Comparison of ENCODE assay signal across 7 cellular contexts in the genomic region with DNA sequence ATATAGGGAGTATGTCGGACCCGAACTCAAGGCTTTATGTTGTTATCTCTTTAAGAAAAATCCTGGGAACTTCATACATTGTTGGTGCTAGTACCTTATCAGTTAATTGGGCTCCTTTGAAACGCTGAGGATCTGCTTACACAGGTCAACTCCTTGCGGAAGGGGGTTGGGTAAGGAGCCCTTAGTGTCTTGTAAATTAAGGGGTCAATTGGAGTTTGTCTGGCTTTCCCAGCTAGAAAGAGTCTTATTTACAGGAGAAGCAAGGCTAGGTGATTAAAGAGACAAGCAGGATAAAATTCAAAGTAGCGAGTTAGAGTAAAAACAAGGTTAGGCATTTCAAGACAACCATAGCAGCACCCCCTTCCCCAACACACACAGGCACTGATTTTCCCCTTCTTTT. TPM values are rescaled to one million over a fixed set of nuclear protein-coding genes. Genes with fewer than 3 reads are reported as not detected.
DNase-seq lines count a peak whose midpoint lies in the region; ATAC-seq and TF ChIP-seq lines count a peak whose summit lies in the region.
"Not testable (repeated sequence)": the region's sequence is repeated elsewhere in the genome, so short reads cannot be mapped to it uniquely, and the experiment has no call there.

No MANE protein-coding gene starts in this region.

- peak; percentile 42 for DNase-seq in GM23338 (ENCODE audit: low spot score)
- DNase-seq in chondrocyte (ENCODE audit: low spot score); left ventricle myocardium inferior; neural crest cell (ENCODE audit: low read depth, low spot score); testis: not testable (repeated sequence)
- DNase-seq in left kidney (ENCODE audit: low read depth, low spot score), result peak; percentile 60

- not testable (repeated sequence) for H3K9me3 ChIP-seq in HUES64 (ENCODE audit: insufficient read depth, low read depth, low read length); left ventricle myocardium inferior (replicated peaks); testis

- H2AFZ ChIP-seq in GM23338, result not testable (repeated sequence)

- not testable (repeated sequence) for H3K36me3 ChIP-seq in GM23338 (ENCODE audit: insufficient read depth); testis (ENCODE audit: low read depth, missing control alignments)
- H3K36me3 ChIP-seq in HUES64 (ENCODE audit: insufficient read depth, low read length) (peaks cover 18% of the 10 kb centered on the region), left ventricle myocardium inferior (peaks cover 18% of the 10 kb centered on the region)

- H3K9me3 Mint-ChIP-seq in GM23338; chondrocyte (ENCODE audit: low read depth); neural crest cell: not testable (repeated sequence)

- H3K4me3 ChIP-seq in GM23338 (peak overlapping the region; percentile 40), HUES64 (ENCODE audit: low read length) (peak overlapping the region; percentile 28)
- not testable (repeated sequence) for H3K4me3 ChIP-seq in left ventricle myocardium inferior, testis

- peaks cover 10% of the 10 kb centered on the region for H3K27me3 Mint-ChIP-seq in GM23338 (ENCODE audit: insufficient read depth, low read depth, poor library complexity)
- H3K27me3 Mint-ChIP-seq in chondrocyte (ENCODE audit: low read depth); neural crest cell (ENCODE audit: low read depth): not testable (repeated sequence)

- H3K9me2 ChIP-seq in GM23338 (ENCODE audit: insufficient read depth), result not testable (repeated sequence)

- not testable (repeated sequence) for TF ChIP-seq POLR2A in testis (IDR thresholded peaks at IDR 0.05)

- H3K27ac Mint-ChIP-seq in GM23338, result not testable (repeated sequence)
- peak overlapping the region; percentile 84 for H3K27ac Mint-ChIP-seq in chondrocyte (ENCODE audit: unreplicated experiment)
- H3K27ac Mint-ChIP-seq in neural crest cell (ENCODE audit: unreplicated experiment), result peak overlapping the region; percentile 69

- H3K4me1 Mint-ChIP-seq in GM23338 (peaks cover 60% of the 10 kb centered on the region), chondrocyte (ENCODE audit: low read depth) (peaks cover 58% of the 10 kb centered on the region), neural crest cell (peaks cover 59% of the 10 kb centered on the region)

- not testable (repeated sequence) for TF ChIP-seq CTCF in GM23338 (conservative IDR thresholded peaks at IDR 0.05; ENCODE audit: low read depth in 2 of 2); chondrocyte (IDR thresholded peaks at IDR 0.05); left ventricle myocardium inferior (IDR thresholded peaks at IDR 0.05; ENCODE audit: borderline replicate concordance); neural crest cell (conservative IDR thresholded peaks at IDR 0.05); testis (IDR thresholded peaks at IDR 0.05)

- intact Hi-C loops in left ventricle myocardium inferior (cut with micrococcal nuclease); testis (cut with DNase I; ENCODE audit: low total_unique reads): not testable (repeated sequence)

- WGBS in HUES64, result 6% methylated on average over 5 of the region's 5 CpGs
- 31 to 43% methylated on average over 5 of the region's 5 CpGs for WGBS in testis, 2 donors

- peak; percentile 39 for ATAC-seq in GM23338

- H4K20me1 ChIP-seq in GM23338 (replicated peaks; ENCODE audit: insufficient read depth), result peaks cover 47% of the 10 kb centered on the region

- not testable (repeated sequence) for H3K9ac ChIP-seq in HUES64 (ENCODE audit: low read depth, low read length)

- peaks cover 31% of the 10 kb centered on the region for H3K79me2 ChIP-seq in GM23338 (replicated peaks; ENCODE audit: insufficient read depth)

- H3K4me1 ChIP-seq in GM23338 (ENCODE audit: insufficient read depth), result peaks cover 42% of the 10 kb centered on the region
- peaks cover 39% of the 10 kb centered on the region for H3K4me1 ChIP-seq in HUES64 (ENCODE audit: insufficient read depth, low read length)
- H3K4me1 ChIP-seq in left ventricle myocardium inferior, result peaks cover 85% of the 10 kb centered on the region
- H3K4me1 ChIP-seq in testis, result peaks cover 88% of the 10 kb centered on the region

- H3K27me3 ChIP-seq in GM23338 (ENCODE audit: insufficient read depth), result peaks cover 16% of the 10 kb centered on the region
- peaks cover 22% of the 10 kb centered on the region for H3K27me3 ChIP-seq in HUES64 (ENCODE audit: insufficient read depth, low read length)
- not testable (repeated sequence) for H3K27me3 ChIP-seq in left ventricle myocardium inferior (ENCODE audit: low read depth); testis

- H3K27ac ChIP-seq in GM23338 (ENCODE audit: low read depth); HUES64 (ENCODE audit: low read depth, low read length): not testable (repeated sequence)
- H3K27ac ChIP-seq in left ventricle myocardium inferior (replicated peaks) (peak overlapping the region; percentile 96), testis (peak overlapping the region; percentile 82 to 89)

- not testable (repeated sequence) for H3F3A ChIP-seq in GM23338 (replicated peaks; ENCODE audit: low read depth)

- peak overlapping the region; percentile 64 for H3K4me3 Mint-ChIP-seq in GM23338
- H3K4me3 Mint-ChIP-seq in chondrocyte (ENCODE audit: unreplicated experiment); neural crest cell: not testable (repeated sequence)

- not testable (repeated sequence) for H3K36me3 Mint-ChIP-seq in GM23338 (ENCODE audit: low read depth); chondrocyte (ENCODE audit: low read depth); neural crest cell (ENCODE audit: low read depth)

- peak overlapping the region; percentile 75 for H3K4me2 ChIP-seq in GM23338

RNA-seq across cellular contexts. Expression of gene PRXL2A, which starts 8.9 kb away (rescaled TPM):
- 31.8 and 40.1 TPM in 2 replicates for total RNA-seq in GM23338 (2014; rRNA removed; shearing (Covaris generic))
- polyA plus RNA-seq in GM23338 (2016; fragmentation: Nextera tagmentation; extraction: Ambion mirVana), result 46.8 and 51.7 TPM in 2 replicates
- polyA plus RNA-seq in HUES64 (2013, experiment 1 of 2), result 57.6 TPM
- 69.2 TPM for polyA plus RNA-seq in HUES64 (2013, experiment 2 of 2)
- total RNA-seq in chondrocyte, result 47.4 to 86.9 TPM (median 83.9 TPM) in 3 replicates
- 101 TPM for total RNA-seq in left ventricle myocardium inferior
- total RNA-seq in neural crest cell, result 156 and 161 TPM in 2 replicates
- 100 to 1,000 TPM; 102 to 104 TPM for total RNA-seq in testis
- 106 TPM for polyA plus RNA-seq in testis (ENCODE audit: insufficient read depth, low read depth, low replicate concordance)

RNA-seq across cellular contexts. Expression of gene TSPAN14, which starts 36.9 kb away (rescaled TPM):
- total RNA-seq in GM23338 (2014; rRNA removed; shearing (Covaris generic)), result 31.8 and 40.7 TPM in 2 replicates
- 17.1 and 17.9 TPM in 2 replicates for polyA plus RNA-seq in GM23338 (2016; fragmentation: Nextera tagmentation; extraction: Ambion mirVana)
- 67.4 TPM for polyA plus RNA-seq in HUES64 (2013, experiment 1 of 2)
- 75.6 TPM for polyA plus RNA-seq in HUES64 (2013, experiment 2 of 2)
- 23.0 to 57.4 TPM (median 53.8 TPM) in 3 replicates for total RNA-seq in chondrocyte
- 33.4 TPM for total RNA-seq in left ventricle myocardium inferior
- total RNA-seq in neural crest cell, result 140 and 144 TPM in 2 replicates
- total RNA-seq in testis, result 10 to 100 TPM; 61.4 to 64.6 TPM
- 59.1 TPM for polyA plus RNA-seq in testis (ENCODE audit: insufficient read depth, low read depth, low replicate concordance)
